1 cellular context compared by ENCODE assay signal in genomic region chr21:36325373-36326010, GRCh38.
A peak's percentile ranks its signal among the peaks of the same experiment; 100 is the strongest.
TF ChIP-seq lines count a peak whose summit lies in the region.

No MANE protein-coding gene starts in this region.

TF ChIP-seq in endothelial cell of umbilical vein, 7 proteins besides CTCF, POLR2A, EP300 and RAD21:
- TF ChIP-seq GATA2 (IDR thresholded peaks at IDR 0.05; ENCODE audit: insufficient read depth, insufficient read length, low read depth, low read length) (peak; percentile 25), MYC (IDR thresholded peaks at IDR 0.05; ENCODE audit: low read depth, low read length) (no peak), FOS (IDR thresholded peaks at IDR 0.05; ENCODE audit: borderline replicate concordance, insufficient read depth, low read length) (peak; percentile 35)
